In the genomic region with DNA sequence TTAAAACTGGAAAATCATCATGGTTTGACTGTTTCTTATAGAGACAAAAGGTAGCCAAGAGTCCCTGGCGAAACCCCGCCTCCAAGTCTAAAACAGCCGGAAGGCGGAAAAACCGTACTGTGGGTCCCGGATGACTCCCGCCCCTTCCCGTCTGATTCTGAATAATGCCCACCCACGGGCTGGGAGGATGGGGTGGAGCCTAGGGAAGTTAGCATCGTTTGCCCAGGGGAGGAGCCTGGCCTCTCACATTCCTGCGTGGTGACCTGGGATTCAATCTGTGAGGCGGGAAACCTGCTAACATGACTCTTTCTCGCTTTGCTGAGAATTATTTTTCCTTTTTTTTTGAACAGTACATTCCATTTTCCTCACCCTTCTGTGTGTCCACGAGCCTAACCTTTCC, we compare ENCODE assay signal across 17 cellular contexts.
DNase-seq lines count a peak whose midpoint lies in the region; ATAC-seq and TF ChIP-seq lines count a peak whose summit lies in the region.
"Had no signal": no experiment of that assay in that cellular context is flagged by ENCODE, and none has a peak within 500 bp of the region (broad histone marks: within the 10 kb centered on the region; RNA-seq: fewer than 3 reads in every experiment).

No MANE protein-coding gene starts in this region.

- H3K79me1 ChIP-seq in trophoblast cell (ENCODE audit: low read length) = peaks cover 20% of the 10 kb centered on the region

- H3K23ac ChIP-seq in trophoblast cell (ENCODE audit: low read length) = no peak overlapping the region

- H3K36me3 ChIP-seq in esophagus muscularis mucosa = no peaks in the 10 kb centered on the region
- H3K36me3 ChIP-seq in trophoblast cell (ENCODE audit: control insufficient read depth in 1 of 2, insufficient read depth in 2 of 2, low read length in 2 of 2) = no peaks in the 10 kb centered on the region

- TF ChIP-seq EP300 in esophagus muscularis mucosa (IDR thresholded peaks at IDR 0.05) = no peak

- no peak overlapping the region for H2BK5ac ChIP-seq in trophoblast cell (ENCODE audit: low read depth, low read length, poor library complexity)

- TF ChIP-seq POLR2A in esophagus muscularis mucosa (IDR thresholded peaks at IDR 0.05; ENCODE audit: low read depth) = no peak

- no peak overlapping the region for H2BK12ac ChIP-seq in trophoblast cell (ENCODE audit: low read length)

- H3K79me2 ChIP-seq in trophoblast cell (ENCODE audit: control insufficient read depth, insufficient read depth, low read length, poor library complexity) = peaks cover 1% of the 10 kb centered on the region

- H4K8ac ChIP-seq in trophoblast cell (ENCODE audit: low read depth, low read length) = no peak overlapping the region

- H3K4me1 ChIP-seq in esophagus muscularis mucosa (no peaks in the 10 kb centered on the region), trophoblast cell (ENCODE audit: control insufficient read depth in 1 of 2, insufficient read depth in 2 of 2, low read length in 2 of 2) (peaks cover 12 to 18% of the 10 kb centered on the region in 2 experiments)

- no peak overlapping the region for H3K4ac ChIP-seq in trophoblast cell (ENCODE audit: low read depth, low read length)

- H2AFZ ChIP-seq in trophoblast cell (ENCODE audit: insufficient read depth, low read length, poor library complexity) = no peak overlapping the region

- H3K18ac ChIP-seq in trophoblast cell (ENCODE audit: low read length) = no peak overlapping the region

- ATAC-seq in HG03095 (IDR thresholded peaks at IDR 0.05; ENCODE audit: unreplicated experiment) = no peak

- H3K9me3 ChIP-seq in esophagus muscularis mucosa (no peaks in the 10 kb centered on the region), trophoblast cell (ENCODE audit: insufficient read depth, low read depth, low read length) (peaks cover 2% of the 10 kb centered on the region)

- peak; percentile 52 for DNase-seq in ELF-1 (ENCODE audit: low read depth, low spot score)
- DNase-seq in RPMI7951 (ENCODE audit: low read depth) = peak; percentile 47
- peak; percentile 29 for DNase-seq in esophagus muscularis mucosa (ENCODE audit: extremely low spot score)
- DNase-seq in trophoblast cell = peak; percentile 64 to 65
- no peak for DNase-seq in glomerular visceral epithelial cell (ENCODE audit: extremely low spot score)
- DNase-seq in NCI-H2029 (lab: John Stamatoyannopoulos, UW) = no peak
- no peak for DNase-seq in stimulated activated CD4-positive, alpha-beta T cell treated with anti-CD3 and anti-CD28 coated beads, Interleukin-1b, Interleukin-23, amount 100 ng/mL, for 48 hours
- DNase-seq: CD8-positive, alpha-beta memory T cell; MV-4-11; NCI-H1694 treated with DMSO at 0.1 percent for 48 hours; NCI-H226; NCI-H524; NCI-H82; OCI-M1 had no signal

- no peak overlapping the region for H4K12ac ChIP-seq in trophoblast cell (ENCODE audit: low read depth, low read length)

- H3K27ac ChIP-seq in esophagus muscularis mucosa (replicated peaks in 1 of 4) (no peak overlapping the region), trophoblast cell (ENCODE audit: low read depth, low read length) (no peak overlapping the region)
- H3K27ac ChIP-seq: KMS-11, RWPE1 had no signal

- no peak overlapping the region for H3K14ac ChIP-seq in trophoblast cell (ENCODE audit: low read length)

- no peak overlapping the region for H3K9ac ChIP-seq in trophoblast cell (ENCODE audit: low read length)
- H3K9ac ChIP-seq: KMS-11 had no signal

- WGBS in esophagus muscularis mucosa = 89% methylated on average over 14 of the region's 14 CpGs
- WGBS in trophoblast cell (ENCODE audit: extremely low coverage, insufficient coverage, insufficient read length) = no CpG with 5 or more reads among the region's 14 CpGs

- no peak overlapping the region for H3K4me2 ChIP-seq in trophoblast cell (ENCODE audit: low read length)
- H3K4me2 ChIP-seq: KMS-11 had no signal

- intact Hi-C loops in esophagus muscularis mucosa (cut with DNase I) = no loop called here

- H2AK5ac ChIP-seq in trophoblast cell (ENCODE audit: low read length) = no peak overlapping the region

- peak overlapping the region; percentile 54 for H4K91ac ChIP-seq in trophoblast cell (ENCODE audit: low read depth, low read length)

- TF ChIP-seq CTCF in esophagus muscularis mucosa (IDR thresholded peaks at IDR 0.05) = no peak

- H3K27me3 ChIP-seq in esophagus muscularis mucosa = peaks cover 0 to 5% (median 0%) of the 10 kb centered on the region in 4 donors
- H3K27me3 ChIP-seq in trophoblast cell (ENCODE audit: insufficient read depth, low read length) = no peaks in the 10 kb centered on the region

- H3K4me3 ChIP-seq in esophagus muscularis mucosa (no peak overlapping the region), trophoblast cell (ENCODE audit: low read depth, low read length) (no peak overlapping the region)

- H2BK120ac ChIP-seq in trophoblast cell (ENCODE audit: insufficient read depth, low read length, poor library complexity) = peak overlapping the region; percentile 6

Comparison
In these comparisons a context has a peak if more than half of its experiments do, and no peak if none do; other contexts are left out.
1. DNase-seq: peak in ELF-1 (single experiment), RPMI7951 (single experiment), esophagus muscularis mucosa (single experiment) and trophoblast cell (2 of 2); none in glomerular visceral epithelial cell (single experiment), NCI-H2029 (single experiment) and stimulated activated CD4-positive, alpha-beta T cell treated with anti-CD3 and anti-CD28 coated beads, Interleukin-1b, Interleukin-23, amount 100 ng/mL, for 48 hours (single experiment).